25 cellular contexts compared by ENCODE assay signal in genomic region chr1:29090937-29091618, GRCh38. TPM values are rescaled to one million over a fixed set of nuclear protein-coding genes. Genes with fewer than 3 reads are reported as not detected.
DNase-seq lines count a peak whose midpoint lies in the region; ATAC-seq and TF ChIP-seq lines count a peak whose summit lies in the region.
"Had no signal": no experiment of that assay in that cellular context is flagged by ENCODE, and none has a peak within 500 bp of the region (broad histone marks: within the 10 kb centered on the region; RNA-seq: fewer than 3 reads in every experiment).

No MANE protein-coding gene starts in this region.

- peaks cover 0 to 2% (median 0%) of the 10 kb centered on the region in 9 donors for H3K9me3 Mint-ChIP-seq in naive thymus-derived CD8-positive, alpha-beta T cell
- no peaks in the 10 kb centered on the region for H3K9me3 Mint-ChIP-seq in Calu3 (ENCODE audit: low read depth, unreplicated experiment)

- intact Hi-C loops in left lung (cut with DNase I), result no loop called here
- intact Hi-C loops in Calu3 (cut with micrococcal nuclease; ENCODE audit: unreplicated experiment), result no loop called here

- DNase-seq in NCI-H1436 (lab: John Stamatoyannopoulos, UW) (peak; percentile 2), NCI-H1436 treated with DMSO at 0.1 percent for 48 hours (lab: John Stamatoyannopoulos, UW) (no peak), NCI-H2029 (lab: John Stamatoyannopoulos, UW) (peak; percentile 14), NCI-H748 (lab: John Stamatoyannopoulos, UW; ENCODE audit: unreplicated experiment) (peak; percentile 93), left lung (no peak), GF-D8 (lab: John Stamatoyannopoulos, UW) (no peak), Calu3 (no peak)
- no peak for DNase-seq in naive thymus-derived CD8-positive, alpha-beta T cell
- DNase-seq: activated CD8-positive, alpha-beta memory T cell treated with anti-CD3 and anti-CD28 coated beads for 24 hours; activated gamma-delta T cell; CD8-positive, alpha-beta T cell; central memory CD4-positive, alpha-beta T cell; dermis blood vessel endothelial cell; gastrocnemius medialis; hippocampal formation; left colon; mesendoderm; PC-3; stimulated activated CD4-positive, alpha-beta T cell treated with anti-CD3 and anti-CD28 coated beads, Interleukin-15, amount 100 ng/mL, for 24 hours; stimulated activated naive CD4-positive, alpha-beta T cell; T-helper 2 cell; testis had no signal

- H3K4me3 Mint-ChIP-seq in naive thymus-derived CD8-positive, alpha-beta T cell, result no peak overlapping the region
- H3K4me3 Mint-ChIP-seq in Calu3 (ENCODE audit: low read depth, unreplicated experiment), result no peak overlapping the region
- H3K4me3 Mint-ChIP-seq: CD8-positive, alpha-beta T cell had no signal

- peak overlapping the region in 2 of 10 donors; percentile 14 to 24 for H3K27ac Mint-ChIP-seq in naive thymus-derived CD8-positive, alpha-beta T cell
- no peak overlapping the region for H3K27ac Mint-ChIP-seq in Calu3 (ENCODE audit: unreplicated experiment)

- BruUV-seq in Calu3 (replicated peaks; lab: Mats Ljungman, UMichigan), result no TSS peak

- peak; percentile 68 for ATAC-seq in left lung
- ATAC-seq in naive thymus-derived CD8-positive, alpha-beta T cell, result no peak
- ATAC-seq: CD8-positive, alpha-beta T cell; gastrocnemius medialis; HepG2; left colon; PC-3 had no signal

- H3K36me3 ChIP-seq in left lung, result peaks cover 0 to 20% of the 10 kb centered on the region in 2 donors
- H3K36me3 ChIP-seq: esophagus muscularis mucosa, gastrocnemius medialis, prostate gland had no signal

- no peaks in the 10 kb centered on the region for H3K27me3 Mint-ChIP-seq in naive thymus-derived CD8-positive, alpha-beta T cell
- no peaks in the 10 kb centered on the region for H3K27me3 Mint-ChIP-seq in Calu3 (ENCODE audit: unreplicated experiment)

- CTCF ChIA-PET in Calu3 (lab: Charles Lee), result no interaction called here

- no peaks in the 10 kb centered on the region for H3K4me1 ChIP-seq in left lung
- H3K4me1 ChIP-seq: esophagus muscularis mucosa, gastrocnemius medialis, prostate gland had no signal

- POLR2A ChIA-PET in naive thymus-derived CD8-positive, alpha-beta T cell (lab: Charles Lee), result no interaction called here

- no peaks in the 10 kb centered on the region for H3K9me3 ChIP-seq in left lung
- H3K9me3 ChIP-seq: esophagus muscularis mucosa, gastrocnemius medialis, prostate gland, testis had no signal

- peaks cover 12 to 85% (median 40%) of the 10 kb centered on the region in 3 donors for H3K36me3 Mint-ChIP-seq in naive thymus-derived CD8-positive, alpha-beta T cell
- H3K36me3 Mint-ChIP-seq in Calu3 (ENCODE audit: insufficient read depth, unreplicated experiment), result no peaks in the 10 kb centered on the region

- H3K27me3 ChIP-seq in left lung, result no peaks in the 10 kb centered on the region
- H3K27me3 ChIP-seq: esophagus muscularis mucosa, gastrocnemius medialis, testis had no signal

- peaks cover 0 to 12% (median 5%) of the 10 kb centered on the region in 4 donors for H3K4me1 Mint-ChIP-seq in naive thymus-derived CD8-positive, alpha-beta T cell
- no peaks in the 10 kb centered on the region for H3K4me1 Mint-ChIP-seq in Calu3 (ENCODE audit: low read depth, unreplicated experiment)

- H3K4me3 ChIP-seq in left lung, result no peak overlapping the region
- H3K4me3 ChIP-seq: esophagus muscularis mucosa, gastrocnemius medialis, prostate gland, testis had no signal

- TF ChIP-seq CTCF in left lung (IDR thresholded peaks at IDR 0.05), result no peak
- TF ChIP-seq CTCF in Calu3 (IDR thresholded peaks at IDR 0.05; ENCODE audit: unreplicated experiment), result no peak

- H3K27ac ChIP-seq in left lung, result no peak overlapping the region
- H3K27ac ChIP-seq: esophagus muscularis mucosa, gastrocnemius medialis, prostate gland had no signal

RNA-seq across cellular contexts. Expression of gene TMEM200B, which starts 32.6 kb away (rescaled TPM):
- total RNA-seq in left lung (1 to 10 TPM; 5.7 to 6.2 TPM), Calu3 (2022) (0.15 TPM in 1 of 2 replicates, not detected in the other)
- not detected for total RNA-seq in naive thymus-derived CD8-positive, alpha-beta T cell
- polyA plus RNA-seq in naive thymus-derived CD8-positive, alpha-beta T cell, result under 1 TPM in 1 of 3 donors, not detected in 2; 0.08 TPM
- total RNA-seq: CD8-positive, alpha-beta T cell had no signal

Comparison
In these comparisons a context has a peak if more than half of its experiments do, and no peak if none do; other contexts are left out.
1. DNase-seq: peak in NCI-H1436 (single experiment), NCI-H2029 (single experiment) and NCI-H748 (single experiment); none in NCI-H1436 treated with DMSO at 0.1 percent for 48 hours (single experiment), left lung (0 of 2), naive thymus-derived CD8-positive, alpha-beta T cell (0 of 10), GF-D8 (single experiment) and Calu3 (single experiment).